Comparison of ENCODE assay signal across 9 cellular contexts in the genomic region with DNA sequence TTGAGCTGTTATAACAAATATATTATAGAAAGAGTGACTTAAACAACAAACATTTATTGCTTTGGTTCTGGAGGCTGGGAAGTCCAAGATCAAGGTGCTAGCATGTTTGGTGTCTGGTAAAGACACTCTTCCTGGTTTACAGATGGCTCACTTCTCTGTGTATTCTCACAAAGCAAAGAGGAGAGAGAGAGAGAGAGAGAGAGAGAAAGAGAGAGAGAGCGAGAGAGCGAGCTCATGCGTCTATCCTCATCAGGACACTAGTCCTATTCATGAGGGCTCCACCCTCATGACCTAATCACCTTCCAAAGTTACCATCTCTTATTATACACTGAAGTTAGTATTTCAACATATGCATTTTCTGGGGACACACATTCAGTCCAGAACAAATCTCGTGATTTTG. TPM values are rescaled to one million over a fixed set of nuclear protein-coding genes. Genes with fewer than 3 reads are reported as not detected.
"Had no signal": no experiment of that assay in that cellular context is flagged by ENCODE, and none has a peak within 500 bp of the region (broad histone marks: within the 10 kb centered on the region; RNA-seq: fewer than 3 reads in every experiment).

No MANE protein-coding gene starts in this region.

- H3K4me3 ChIP-seq: K562 had no signal

- H3K27ac Mint-ChIP-seq: IgD-negative memory B cell had no signal

- H3K27me3 Mint-ChIP-seq: IgD-negative memory B cell had no signal

- DNase-seq: IMR-90, KBM-7, KG1 had no signal

- ATAC-seq: HepG2, K562 had no signal

- H3K4me1 Mint-ChIP-seq: IgD-negative memory B cell had no signal

- H3K36me3 Mint-ChIP-seq: IgD-negative memory B cell had no signal

- H3K27ac ChIP-seq: HL-60 had no signal

- H3K4me3 Mint-ChIP-seq: IgD-negative memory B cell had no signal

RNA-seq across cellular contexts. Expression of gene PCP4, which starts 32.7 kb away (rescaled TPM):
- total RNA-seq: HepG2, HT-29, HT1080, IMR-90, K562 had no signal
- polyA plus RNA-seq: HepG2, IgD-negative memory B cell, IMR-90, K562 had no signal
